ENCODE assay signal across 8 cellular contexts in genomic region chr1:232142403-232143314, GRCh38.
DNase-seq lines count a peak whose midpoint lies in the region; TF ChIP-seq lines count a peak whose summit lies in the region.

No MANE protein-coding gene starts in this region.

- DNase-seq in AG04449 (ENCODE audit: low read depth, low spot score) (peak; percentile 77), NCI-H524 treated with DMSO at 0.1 percent for 48 hours (lab: John Stamatoyannopoulos, UW) (peak; percentile 52), esophagus squamous epithelium (lab: John Stamatoyannopoulos, UW) (no peak), myocyte (ENCODE audit: low read depth) (peak; percentile 99), BE2C (no peak), NCI-H1092 treated with DMSO at 0.1 percent for 48 hours (lab: John Stamatoyannopoulos, UW) (no peak)
- DNase-seq in stimulated activated CD8-positive, alpha-beta memory T cell treated with anti-CD3 and anti-CD28 coated beads, Interleukin-4, amount 100 ng/mL, for 48 hours = no peak
- no peak for DNase-seq in activated CD4-positive, alpha-beta T cell treated with anti-CD3 and anti-CD28 coated beads for 48 hours

- 27 to 43% methylated on average over 8 of the region's 8 CpGs for WGBS in esophagus squamous epithelium, 2 donors

- no peak for TF ChIP-seq CTCF in AG04449 (IDR thresholded peaks at IDR 0.05; ENCODE audit: insufficient read depth, low read length, missing control alignments)
- TF ChIP-seq CTCF in esophagus squamous epithelium (IDR thresholded peaks at IDR 0.05) = no peak
- no peak for TF ChIP-seq CTCF in BE2C (IDR thresholded peaks at IDR 0.05; ENCODE audit: low read depth, low read length)

- peak overlapping the region in 3 of 4 donors; percentile 48 to 68 (median 64) for H3K27ac ChIP-seq in esophagus squamous epithelium

- TF ChIP-seq POLR2A in esophagus squamous epithelium (IDR thresholded peaks at IDR 0.05) = no peak

- CTCF ChIA-PET in AG04449 (lab: Yijun Ruan, JAX) = no interaction called here

- no peaks in the 10 kb centered on the region for H3K27me3 ChIP-seq in esophagus squamous epithelium
- H3K27me3 ChIP-seq in BE2C = no peaks in the 10 kb centered on the region

- H3K4me3 ChIP-seq in AG04449 (ENCODE audit: low read depth, low read length) (no peak overlapping the region), esophagus squamous epithelium (no peak overlapping the region), BE2C (ENCODE audit: low read depth, low read length) (no peak overlapping the region)

- intact Hi-C loops in esophagus squamous epithelium (cut with DNase I) = no loop called here

- H3K9me3 ChIP-seq in esophagus squamous epithelium = no peaks in the 10 kb centered on the region
- H3K9me3 ChIP-seq in BE2C = no peaks in the 10 kb centered on the region

- H3K4me1 ChIP-seq in esophagus squamous epithelium (peaks cover 0 to 18% (median 13%) of the 10 kb centered on the region in 3 donors), BE2C (no peaks in the 10 kb centered on the region)

- POLR2A ChIA-PET in AG04449 (lab: Yijun Ruan, JAX) = interaction anchor here (0.9 kb wide), 1 partner anchor 32 kb away, joined by 3 read pairs; no protein-coding TSS in a partner anchor

- no peaks in the 10 kb centered on the region for H3K36me3 ChIP-seq in esophagus squamous epithelium
- H3K36me3 ChIP-seq in BE2C = no peaks in the 10 kb centered on the region

Comparison
In these comparisons a context has a peak if more than half of its experiments do, and no peak if none do; other contexts are left out.
1. DNase-seq: peak in AG04449 (single experiment), NCI-H524 treated with DMSO at 0.1 percent for 48 hours (single experiment) and myocyte (single experiment); none in esophagus squamous epithelium (single experiment), BE2C (single experiment), NCI-H1092 treated with DMSO at 0.1 percent for 48 hours (single experiment), stimulated activated CD8-positive, alpha-beta memory T cell treated with anti-CD3 and anti-CD28 coated beads, Interleukin-4, amount 100 ng/mL, for 48 hours (single experiment) and activated CD4-positive, alpha-beta T cell treated with anti-CD3 and anti-CD28 coated beads for 48 hours (single experiment).